12 cellular contexts compared by ENCODE assay signal in genomic region chr3:188284455-188285212, GRCh38.
DNase-seq lines count a peak whose midpoint lies in the region; ATAC-seq and TF ChIP-seq lines count a peak whose summit lies in the region.
"Had no signal": no experiment of that assay in that cellular context is flagged by ENCODE, and none has a peak within 500 bp of the region (broad histone marks: within the 10 kb centered on the region; RNA-seq: fewer than 3 reads in every experiment).

No MANE protein-coding gene starts in this region.

- peak overlapping the region in 1 of 2 donors; percentile 42 for H3K9ac ChIP-seq in stomach smooth muscle (ENCODE audit: low read length in 2 of 2)
- H3K9ac ChIP-seq: parathyroid adenoma had no signal

- DNase-seq in activated effector memory CD4-positive, alpha-beta T cell treated with anti-CD3 and anti-CD28 coated beads, Interleukin-2, amount 50 U/mL, for 16 hours: peak; percentile 74
- no peak for DNase-seq in activated effector memory CD4-positive, alpha-beta T cell treated with Interleukin-2 at 50 U/mL for 16 hours
- DNase-seq in activated naive CD4-positive, alpha-beta T cell treated with anti-CD3 and anti-CD28 coated beads, Interleukin-2, amount 50 U/mL, for 16 hours: peak; percentile 57
- DNase-seq in nephron progenitor cell: no peak
- DNase-seq in activated gamma-delta T cell (lab: John Stamatoyannopoulos, UW): no peak
- DNase-seq: GOT3, NCI-H2081, upper lobe of left lung had no signal

- peak overlapping the region; percentile 93 for H3K27ac Mint-ChIP-seq in nephron progenitor cell

- peaks cover 58% of the 10 kb centered on the region for H3K4me1 ChIP-seq in stomach smooth muscle (ENCODE audit: control insufficient read depth, insufficient read depth, low read length)

- peak overlapping the region; percentile 75 for H3K27ac ChIP-seq in stomach smooth muscle (ENCODE audit: low read length)
- H3K27ac ChIP-seq: parathyroid adenoma had no signal

- H3K36me3 ChIP-seq in stomach smooth muscle (ENCODE audit: control insufficient read depth in 2 of 2, insufficient read depth in 2 of 2, low read length in 2 of 2): peaks cover 3% of the 10 kb centered on the region in 2 donors
- H3K36me3 ChIP-seq: upper lobe of left lung had no signal

- ATAC-seq in GM18858 (IDR thresholded peaks at IDR 0.05; ENCODE audit: unreplicated experiment) (no peak), HG03520 (IDR thresholded peaks at IDR 0.05; ENCODE audit: unreplicated experiment) (no peak)

- H3K4me1 Mint-ChIP-seq in nephron progenitor cell: peaks cover 72% of the 10 kb centered on the region

- peak overlapping the region in 1 of 2 donors; percentile 7 for H3K4me3 ChIP-seq in stomach smooth muscle (ENCODE audit: low read length in 2 of 2)
- H3K4me3 ChIP-seq: upper lobe of left lung had no signal

- H3K9me3 ChIP-seq in stomach smooth muscle (ENCODE audit: control insufficient read depth in 2 of 2, low read length in 2 of 2): no peaks in the 10 kb centered on the region
- H3K9me3 ChIP-seq: upper lobe of left lung had no signal

- no peaks in the 10 kb centered on the region for H3K27me3 ChIP-seq in stomach smooth muscle (ENCODE audit: control insufficient read depth in 1 of 2, insufficient read depth in 2 of 2, low read length in 2 of 2)
- H3K27me3 ChIP-seq: upper lobe of left lung had no signal

- no peaks in the 10 kb centered on the region for H3K9me3 Mint-ChIP-seq in nephron progenitor cell

- no peaks in the 10 kb centered on the region for H3K27me3 Mint-ChIP-seq in nephron progenitor cell (ENCODE audit: low read depth, poor library complexity)

- TF ChIP-seq CTCF in nephron progenitor cell (IDR thresholded peaks at IDR 0.05): no peak

- no peak overlapping the region for H3K4me3 Mint-ChIP-seq in nephron progenitor cell

- peaks cover 3% of the 10 kb centered on the region for H3K36me3 Mint-ChIP-seq in nephron progenitor cell (ENCODE audit: low read depth)

Comparison
In these comparisons a context has a peak if more than half of its experiments do, and no peak if none do; other contexts are left out.
1. DNase-seq: peak in activated effector memory CD4-positive, alpha-beta T cell treated with anti-CD3 and anti-CD28 coated beads, Interleukin-2, amount 50 U/mL, for 16 hours (single experiment) and activated naive CD4-positive, alpha-beta T cell treated with anti-CD3 and anti-CD28 coated beads, Interleukin-2, amount 50 U/mL, for 16 hours (single experiment); none in activated effector memory CD4-positive, alpha-beta T cell treated with Interleukin-2 at 50 U/mL for 16 hours (single experiment), nephron progenitor cell (single experiment) and activated gamma-delta T cell (single experiment).